In the genomic region with DNA sequence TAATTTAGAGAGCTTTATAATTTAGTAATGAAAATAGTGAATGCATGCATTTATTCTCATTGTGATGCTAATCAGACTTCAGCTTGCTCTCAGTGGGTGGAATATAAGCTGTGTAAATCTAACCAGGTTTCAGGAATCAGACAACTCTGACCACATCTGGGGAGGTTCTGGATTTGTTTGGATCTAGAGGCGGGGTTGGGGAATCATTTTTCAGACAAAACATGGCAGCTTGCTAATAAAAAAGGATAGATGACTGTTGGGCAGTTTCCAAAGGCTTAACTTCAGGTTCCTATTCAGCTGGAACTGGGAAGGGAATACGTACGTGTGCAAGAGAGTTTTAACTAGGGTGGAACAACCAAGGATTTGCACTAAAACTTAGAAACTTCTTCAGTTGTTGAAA, we compare ENCODE assay signal across 38 cellular contexts. TPM values are rescaled to one million over a fixed set of nuclear protein-coding genes. Genes with fewer than 3 reads are reported as not detected.
"Had no signal": no experiment of that assay in that cellular context is flagged by ENCODE, and none has a peak within 500 bp of the region (broad histone marks: within the 10 kb centered on the region; RNA-seq: fewer than 3 reads in every experiment).

No MANE protein-coding gene starts in this region.

- H3K9me3 Mint-ChIP-seq: activated B cell treated with CpG ODN at 0.5 μM for 24 hours; activated CD4-positive, alpha-beta memory T cell treated with anti-CD3 and anti-CD28 coated beads for 36 hours; activated CD4-positive, alpha-beta T cell treated with anti-CD3 and anti-CD28 coated beads, Interleukin-2, amount 10 ng/mL, durations not matched to agents 24 days and 14 days; activated CD8-positive, alpha-beta T cell treated with anti-CD3 and anti-CD28 coated beads for 36 hours; activated naive CD4-positive, alpha-beta T cell treated with anti-CD3 and anti-CD28 coated beads, Interleukin-2, amount 50 U/mL, for 72 hours; activated naive CD8-positive, alpha-beta T cell treated with anti-CD3 and anti-CD28 coated beads for 36 hours; activated T-cell treated with anti-CD3 and anti-CD28 coated beads, Interleukin-2, amount 50 U/mL, for 4 hours; activated T-cell treated with anti-CD3 and anti-CD28 coated beads, Interleukin-2, amount 50 U/mL, for 72 hours; activated T-helper 1 cell treated with anti-CD3 and anti-CD28 coated beads, Interleukin-12 subunit alpha, Interleukin-12 subunit beta, Interleukin-2, Interleukin-4 antibody, amounts not matched to agents 30 ng/mL and 10 ng/mL and 1 ng/mL, durations not matched to agents 14 hours and 24 hours and 36 hours; activated T-helper 17 cell treated with anti-CD3 and anti-CD28 coated beads, Interleukin-2, amount 50 U/mL, for 72 hours; central memory CD8-positive, alpha-beta T cell; T-helper 1 cell treated with Interleukin-12 subunit alpha and Interleukin-12 subunit beta and Interleukin-4 antibody, amounts not matched to agents 30 μg/mL and 1 μg/mL, for 36 hours; T-helper 2 cell treated with Interferon-gamma antibody and Interleukin-4, amounts not matched to agents 5 μg/mL and 100 μg/mL, for 36 hours had no signal

- H3K4me3 Mint-ChIP-seq: activated B cell treated with CpG ODN at 0.5 μM for 24 hours; activated CD4-positive, alpha-beta memory T cell treated with anti-CD3 and anti-CD28 coated beads for 36 hours; activated CD4-positive, alpha-beta T cell treated with anti-CD3 and anti-CD28 coated beads, Interleukin-2, amount 10 ng/mL, durations not matched to agents 24 days and 14 days; activated CD8-positive, alpha-beta T cell treated with anti-CD3 and anti-CD28 coated beads for 36 hours; activated naive CD4-positive, alpha-beta T cell treated with anti-CD3 and anti-CD28 coated beads for 36 hours; activated naive CD8-positive, alpha-beta T cell treated with anti-CD3 and anti-CD28 coated beads for 36 hours; activated T-cell treated with anti-CD3 and anti-CD28 coated beads, Interleukin-2, amount 50 U/mL, for 4 hours; activated T-cell treated with anti-CD3 and anti-CD28 coated beads, Interleukin-2, amount 50 U/mL, for 72 hours; activated T-helper 1 cell treated with anti-CD3 and anti-CD28 coated beads, Interleukin-12 subunit alpha, Interleukin-12 subunit beta, Interleukin-2, Interleukin-4 antibody, amounts not matched to agents 30 ng/mL and 10 ng/mL and 1 ng/mL, durations not matched to agents 14 hours and 24 hours and 36 hours; activated T-helper 17 cell treated with anti-CD3 and anti-CD28 coated beads, Interleukin-2, amount 50 U/mL, for 72 hours; brain; central memory CD8-positive, alpha-beta T cell; T-helper 1 cell treated with Interleukin-12 subunit alpha and Interleukin-12 subunit beta and Interleukin-4 antibody, amounts not matched to agents 30 μg/mL and 1 μg/mL, for 36 hours; T-helper 2 cell treated with Interferon-gamma antibody and Interleukin-4, amounts not matched to agents 5 μg/mL and 100 μg/mL, for 36 hours had no signal

- H3K27me3 Mint-ChIP-seq: brain had no signal

- H3K4me1 Mint-ChIP-seq: activated B cell treated with CpG ODN at 0.5 μM for 24 hours; activated CD4-positive, alpha-beta T cell treated with anti-CD3 and anti-CD28 coated beads, Interleukin-2, amount 10 ng/mL, durations not matched to agents 24 days and 14 days; activated naive CD8-positive, alpha-beta T cell treated with anti-CD3 and anti-CD28 coated beads for 36 hours; activated T-helper 17 cell treated with anti-CD3 and anti-CD28 coated beads, Interleukin-2, amount 50 U/mL, for 72 hours; central memory CD8-positive, alpha-beta T cell had no signal

- H3K4me1 ChIP-seq: adrenal gland, ascending aorta had no signal

- H3K4me3 ChIP-seq: adrenal gland, ascending aorta, cardiac muscle cell had no signal

- DNase-seq: activated B cell treated with CpG ODN at 0.5 μM for 24 hours; activated CD4-positive, alpha-beta memory T cell treated with anti-CD3 and anti-CD28 coated beads for 36 hours; activated CD4-positive, alpha-beta T cell treated with anti-CD3 and anti-CD28 coated beads for 4 hours; activated CD4-positive, alpha-beta T cell treated with anti-CD3 and anti-CD28 coated beads, Interleukin-2, amount 10 ng/mL, durations not matched to agents 24 days and 14 days; activated CD4-positive, alpha-beta T cell treated with anti-CD3 and anti-CD28 coated beads, Interleukin-2, amount 50 U/mL, for 1 hour; activated CD4-positive, alpha-beta T cell treated with anti-CD3 and anti-CD28 coated beads, Interleukin-2, amount 50 U/mL, for 4 hours; activated CD4-positive, CD25-positive, alpha-beta regulatory T cell treated with anti-CD3 and anti-CD28 coated beads, Interleukin-2, amount 50 U/mL, for 72 hours; activated CD8-positive, alpha-beta memory T cell treated with anti-CD3 and anti-CD28 coated beads, Interleukin-2, amount 50 U/mL, for 4 hours; activated CD8-positive, alpha-beta T cell treated with anti-CD3 and anti-CD28 coated beads for 36 hours; activated effector memory CD4-positive, alpha-beta T cell treated with anti-CD3 and anti-CD28 coated beads, Interleukin-2, amount 50 U/mL, for 16 hours; activated gamma-delta T cell treated with Interleukin-2 at 50 U/mL for 16 hours; activated naive CD4-positive, alpha-beta T cell; activated naive CD4-positive, alpha-beta T cell treated with anti-CD3 and anti-CD28 coated beads for 36 hours; activated naive CD4-positive, alpha-beta T cell treated with anti-CD3 and anti-CD28 coated beads, Interleukin-2, amount 50 U/mL, for 16 hours; activated naive CD8-positive, alpha-beta T cell treated with anti-CD3 and anti-CD28 coated beads for 36 hours; activated T-cell treated with anti-CD3 and anti-CD28 coated beads for 4 hours; activated T-cell treated with anti-CD3 and anti-CD28 coated beads, Interleukin-2, amount 50 U/mL, for 1 hour; activated T-cell treated with anti-CD3 and anti-CD28 coated beads, Interleukin-2, amount 50 U/mL, for 4 hours; activated T-cell treated with anti-CD3 and anti-CD28 coated beads, Interleukin-2, amount 50 U/mL, for 72 hours; adrenal gland; amygdala; anterior cingulate cortex; caudate nucleus; cerebellar nuclear complex; T-helper 1 cell; T-helper 2 cell; T-helper 9 cell had no signal

- H3K36me3 ChIP-seq: adrenal gland, ascending aorta, cardiac muscle cell had no signal

- H3K27ac Mint-ChIP-seq: activated B cell treated with CpG ODN at 0.5 μM for 24 hours; activated CD4-positive, alpha-beta memory T cell treated with anti-CD3 and anti-CD28 coated beads for 36 hours; activated CD4-positive, alpha-beta T cell treated with anti-CD3 and anti-CD28 coated beads, Interleukin-2, amount 10 ng/mL, durations not matched to agents 24 days and 14 days; activated CD8-positive, alpha-beta T cell treated with anti-CD3 and anti-CD28 coated beads for 36 hours; activated naive CD4-positive, alpha-beta T cell treated with anti-CD3 and anti-CD28 coated beads for 36 hours; activated naive CD4-positive, alpha-beta T cell treated with anti-CD3 and anti-CD28 coated beads, Interleukin-2, amount 50 U/mL, for 72 hours; activated naive CD8-positive, alpha-beta T cell treated with anti-CD3 and anti-CD28 coated beads for 36 hours; activated T-cell treated with anti-CD3 and anti-CD28 coated beads, Interleukin-2, amount 50 U/mL, for 72 hours; activated T-helper 1 cell treated with anti-CD3 and anti-CD28 coated beads, Interleukin-12 subunit alpha, Interleukin-12 subunit beta, Interleukin-2, Interleukin-4 antibody, amounts not matched to agents 30 ng/mL and 10 ng/mL and 1 ng/mL, durations not matched to agents 14 hours and 24 hours and 36 hours; activated T-helper 17 cell treated with anti-CD3 and anti-CD28 coated beads, Interleukin-2, amount 50 U/mL, for 72 hours; T-helper 1 cell treated with Interleukin-12 subunit alpha and Interleukin-12 subunit beta and Interleukin-4 antibody, amounts not matched to agents 30 μg/mL and 1 μg/mL, for 36 hours; T-helper 2 cell treated with Interferon-gamma antibody and Interleukin-4, amounts not matched to agents 5 μg/mL and 100 μg/mL, for 36 hours had no signal

- ATAC-seq: activated CD8-positive, alpha-beta T cell treated with anti-CD3 and anti-CD28 coated beads for 36 hours; activated naive CD4-positive, alpha-beta T cell treated with anti-CD3 and anti-CD28 coated beads, Interleukin-2, amount 50 U/mL, for 72 hours; activated T-cell treated with anti-CD3 and anti-CD28 coated beads, Interleukin-2, amount 50 U/mL, for 4 hours; activated T-cell treated with anti-CD3 and anti-CD28 coated beads, Interleukin-2, amount 50 U/mL, for 72 hours; activated T-helper 17 cell treated with anti-CD3 and anti-CD28 coated beads, Interleukin-2, amount 50 U/mL, for 72 hours had no signal

- H3K27me3 ChIP-seq: adrenal gland, ascending aorta, cardiac muscle cell had no signal

- H3K27ac ChIP-seq: adrenal gland, ascending aorta, cardiac muscle cell, VCaP had no signal

- H3K36me3 Mint-ChIP-seq: activated CD4-positive, alpha-beta memory T cell treated with anti-CD3 and anti-CD28 coated beads for 36 hours; activated naive CD4-positive, alpha-beta T cell treated with anti-CD3 and anti-CD28 coated beads, Interleukin-2, amount 50 U/mL, for 72 hours; activated naive CD8-positive, alpha-beta T cell treated with anti-CD3 and anti-CD28 coated beads for 36 hours; brain had no signal

- H3K9me3 ChIP-seq: adrenal gland, ascending aorta had no signal

RNA-seq across cellular contexts. Expression of a gene that starts 43.2 kb away (rescaled TPM):
- total RNA-seq: activated B cell treated with CpG ODN at 0.5 μM for 24 hours; activated CD4-positive, alpha-beta memory T cell treated with anti-CD3 and anti-CD28 coated beads for 36 hours; activated CD4-positive, alpha-beta T cell treated with anti-CD3 and anti-CD28 coated beads, Interleukin-2, amount 10 ng/mL, durations not matched to agents 24 days and 14 days; activated CD8-positive, alpha-beta memory T cell treated with anti-CD3 and anti-CD28 coated beads for 36 hours; activated CD8-positive, alpha-beta T cell treated with anti-CD3 and anti-CD28 coated beads for 36 hours; activated naive CD4-positive, alpha-beta T cell treated with anti-CD3 and anti-CD28 coated beads for 36 hours; activated naive CD4-positive, alpha-beta T cell treated with anti-CD3 and anti-CD28 coated beads, Interleukin-2, amount 50 U/mL, for 72 hours; activated naive CD8-positive, alpha-beta T cell treated with anti-CD3 and anti-CD28 coated beads for 36 hours; activated T-cell treated with anti-CD3 and anti-CD28 coated beads, Interleukin-2, amount 50 U/mL, for 4 hours; activated T-cell treated with anti-CD3 and anti-CD28 coated beads, Interleukin-2, amount 50 U/mL, for 72 hours; activated T-helper 1 cell treated with anti-CD3 and anti-CD28 coated beads, Interleukin-12 subunit alpha, Interleukin-12 subunit beta, Interleukin-2, Interleukin-4 antibody, amounts not matched to agents 30 ng/mL and 10 ng/mL and 1 ng/mL, durations not matched to agents 14 hours and 24 hours and 36 hours; activated T-helper 17 cell treated with anti-CD3 and anti-CD28 coated beads, Interleukin-2, amount 50 U/mL, for 72 hours had no signal
